Comparison of ENCODE assay signal across 8 cellular contexts in genomic region chr9:109012876-109013677, GRCh38. TPM values are rescaled to one million over a fixed set of nuclear protein-coding genes. Genes with fewer than 3 reads are reported as not detected.
DNase-seq lines count a peak whose midpoint lies in the region; ATAC-seq, FAIRE-seq and TF ChIP-seq lines count a peak whose summit lies in the region.

TSS of gene CTNNAL1 (minus strand) at chr9:109013499. CDS start at chr9:109013442, 57 bp downstream.

- peak within 1 kb of the TSS; percentile 94 for H3K9ac ChIP-seq in astrocyte (ENCODE audit: low read length)

- DNase-seq in GM12892 (ENCODE audit: insufficient read length), result peak; percentile 86
- peak; percentile 84 for DNase-seq in NCI-H1092 (lab: John Stamatoyannopoulos, UW)
- peak; percentile 88 for DNase-seq in T-helper 9 cell
- peak; percentile 65 for DNase-seq in astrocyte (ENCODE audit: low read depth)
- peak; percentile 78 to 90 for DNase-seq in hippocampal formation (lab: John Stamatoyannopoulos, UW)
- peak; percentile 98 for DNase-seq in sigmoid colon
- no peak for DNase-seq in SW480 (ENCODE audit: low spot score)

- peak within 1 kb of the TSS; percentile 92 for H3K27ac Mint-ChIP-seq in astrocyte (ENCODE audit: unreplicated experiment)

- intact Hi-C loops in sigmoid colon (cut with DNase I), result loop anchor here (5.0 kb wide), 2 partner anchors 81 to 104 kb away; partner anchors contain the start of genes ABITRAM, ELP1 and TMEM245

- peaks cover 4% of the 10 kb centered on the region for H3K36me3 Mint-ChIP-seq in astrocyte (ENCODE audit: low read depth, unreplicated experiment)

- peak within 1 kb of the TSS; percentile 96 for H3K4me2 ChIP-seq in astrocyte (ENCODE audit: low read length)

- no peaks in the 10 kb centered on the region for H3K27me3 Mint-ChIP-seq in astrocyte (ENCODE audit: low read depth, unreplicated experiment)

- no peaks in the 10 kb centered on the region for H3K9me3 Mint-ChIP-seq in astrocyte (ENCODE audit: unreplicated experiment)

- H3K9me3 ChIP-seq in astrocyte (ENCODE audit: insufficient read depth, low read depth, low read length) (no peaks in the 10 kb centered on the region), sigmoid colon (no peaks in the 10 kb centered on the region)

- peak within 1 kb of the TSS; percentile 68 for H2AFZ ChIP-seq in astrocyte (ENCODE audit: low read depth, low read length)

- peaks cover 39% of the 10 kb centered on the region for H3K79me2 ChIP-seq in astrocyte (ENCODE audit: insufficient read depth, low read length)

- peaks cover 28% of the 10 kb centered on the region for H3K4me1 ChIP-seq in astrocyte (ENCODE audit: insufficient read depth, low read length)
- H3K4me1 ChIP-seq in sigmoid colon, result peaks cover 0 to 46% (median 37%) of the 10 kb centered on the region in 4 donors

- TF ChIP-seq CTCF in astrocyte (IDR thresholded peaks at IDR 0.05; ENCODE audit: insufficient read depth, low read depth, low read length) (no peak), sigmoid colon (IDR thresholded peaks at IDR 0.05) (no peak)

- WGBS in sigmoid colon, 2 donors, result 0% methylated on average over 99 of the region's 99 CpGs

- no peaks in the 10 kb centered on the region for H3K36me3 ChIP-seq in astrocyte (ENCODE audit: insufficient read depth, low read length)
- H3K36me3 ChIP-seq in sigmoid colon, result no peaks in the 10 kb centered on the region

- H3K27ac ChIP-seq in astrocyte (ENCODE audit: low read depth, low read length), result peak within 1 kb of the TSS; percentile 92
- H3K27ac ChIP-seq in sigmoid colon, result peak within 1 kb of the TSS; percentile 96 to 100 (median 97)

- FAIRE-seq in GM12892 (lab: Jason Lieb, UNC), result no peak
- no peak for FAIRE-seq in astrocyte (lab: Jason Lieb, UNC)

- H3K4me3 ChIP-seq in astrocyte (ENCODE audit: insufficient read depth, low read depth, low read length), result peak within 1 kb of the TSS; percentile 81
- peak within 1 kb of the TSS; percentile 67 to 95 (median 87) for H3K4me3 ChIP-seq in sigmoid colon

- peak; percentile 67 for ATAC-seq in HG02610 (IDR thresholded peaks at IDR 0.05; ENCODE audit: unreplicated experiment)

- peak within 1 kb of the TSS; percentile 91 for H3K4me3 Mint-ChIP-seq in astrocyte (ENCODE audit: unreplicated experiment)

- no peaks in the 10 kb centered on the region for H3K27me3 ChIP-seq in astrocyte (ENCODE audit: insufficient read depth, low read length)
- H3K27me3 ChIP-seq in sigmoid colon, result no peaks in the 10 kb centered on the region

- peaks cover 37% of the 10 kb centered on the region for H4K20me1 ChIP-seq in astrocyte (ENCODE audit: insufficient read depth, low read length)

- H3K4me1 Mint-ChIP-seq in astrocyte (ENCODE audit: low read depth, unreplicated experiment), result peaks cover 31% of the 10 kb centered on the region

- TF ChIP-seq POLR2A in GM12892 (IDR thresholded peaks at IDR 0.05; ENCODE audit: low read depth, low read length), result peak; percentile 70
- peak; percentile 41 to 76 for TF ChIP-seq POLR2A in sigmoid colon (IDR thresholded peaks at IDR 0.05)

- no peak for TF ChIP-seq EP300 in sigmoid colon (IDR thresholded peaks at IDR 0.05)

RNA-seq across cellular contexts. Expression of gene CTNNAL1, which starts in this region (rescaled TPM):
- polyA plus RNA-seq in GM12892 (2012; ENCODE audit: missing spikeins), result 37.6 TPM
- total RNA-seq in astrocyte (25.5 and 35.1 TPM in 2 replicates), sigmoid colon (10 to 100 TPM; 36.4 to 56.8 (median 42.6) TPM)
- 10 to 100 TPM; 18.7 to 32.4 (median 22.2) TPM for polyA plus RNA-seq in sigmoid colon
